ENCODE assay signal across 1 cellular context in the genomic region with DNA sequence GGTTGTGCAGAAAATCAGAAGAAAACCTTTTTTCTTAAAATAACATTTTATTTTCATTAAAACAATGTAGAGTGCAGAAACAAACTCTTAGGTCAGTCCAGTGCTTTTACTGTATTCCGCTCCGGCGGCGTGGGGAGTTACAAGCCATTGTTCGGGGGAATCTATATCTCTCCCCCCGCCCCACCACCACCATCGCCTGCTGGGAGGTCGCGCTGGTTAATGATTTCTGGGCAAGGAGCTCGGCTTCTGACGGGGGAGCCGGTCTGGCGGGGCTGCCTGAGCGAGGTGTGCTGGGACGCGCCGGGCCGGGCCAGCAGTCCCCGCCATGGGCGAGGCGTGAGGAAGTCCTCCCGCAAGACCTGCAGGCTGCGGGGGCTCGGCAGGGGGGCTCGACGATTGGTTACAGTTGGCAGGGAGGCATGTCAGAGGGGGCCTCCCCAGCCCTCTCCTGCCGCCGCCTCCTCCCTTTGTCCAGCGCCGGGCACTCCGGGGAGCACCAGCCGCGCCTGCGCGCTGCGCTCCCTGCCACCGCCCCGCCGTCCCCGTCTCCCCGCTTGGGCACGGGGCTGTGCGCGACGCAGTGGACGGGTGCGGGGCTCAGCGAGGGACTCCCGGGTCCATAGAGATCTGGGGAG.
TF ChIP-seq lines count a peak whose summit lies in the region.

No MANE protein-coding gene starts in this region.

TF ChIP-seq in HepG2, 621 proteins besides CTCF, POLR2A, EP300 and RAD21 (continued from another document and continues in another):
- TF ChIP-seq ZNF850 (CRISPR knock-in tag; conservative IDR thresholded peaks at IDR 0.05) (0 out of 2 replicates have a peak, but pooled peaks have one; percentile 86), HNRNPLL (IDR thresholded peaks at IDR 0.05; ENCODE audit: low read depth, low read length, poor library complexity, severe bottlenecking) (no peak), IKZF4 (CRISPR knock-in tag; IDR thresholded peaks at IDR 0.05; ENCODE audit: borderline replicate concordance, low read depth, not compliant biosample characterization) (peak; percentile 57), ZNF160 (CRISPR knock-in tag; IDR thresholded peaks at IDR 0.05) (peak; percentile 76; the same call in 1 of the 2 replicates), DR1 (CRISPR knock-in tag; IDR thresholded peaks at IDR 0.05) (peak; percentile 21; the same call in 1 of the 2 replicates), NFRKB (IDR thresholded peaks at IDR 0.05) (no peak), ZNF543 (CRISPR knock-in tag; IDR thresholded peaks at IDR 0.05) (no peak), ZNF121 (CRISPR knock-in tag; IDR thresholded peaks at IDR 0.05) (no peak), KLF16 (CRISPR knock-in tag; IDR thresholded peaks at IDR 0.05) (no peak), SOX5 (CRISPR knock-in tag; IDR thresholded peaks at IDR 0.05; ENCODE audit: borderline replicate concordance) (peak; percentile 80; the same call in 1 of the 2 replicates), KLF6 (CRISPR knock-in tag; IDR thresholded peaks at IDR 0.05) (0 out of 2 replicates have a peak, but pooled peaks have one; percentile 7), ZBTB38 (CRISPR knock-in tag; IDR thresholded peaks at IDR 0.05) (no peak), SPEN (CRISPR knock-in tag; IDR thresholded peaks at IDR 0.05; ENCODE audit: low read depth) (no peak), ZNF367 (CRISPR knock-in tag; IDR thresholded peaks at IDR 0.05; ENCODE audit: borderline replicate concordance) (no peak), EED (CRISPR knock-in tag; IDR thresholded peaks at IDR 0.05) (peak; percentile 28; the same call in 1 of the 2 replicates), ZFP37 (CRISPR knock-in tag; IDR thresholded peaks at IDR 0.05; ENCODE audit: borderline replicate concordance) (no peak), ISL2 (CRISPR knock-in tag; IDR thresholded peaks at IDR 0.05) (no peak), ZEB1 (IDR thresholded peaks at IDR 0.05; ENCODE audit: insufficient replicate concordance, low read depth) (no peak), ZNF263 (CRISPR knock-in tag; IDR thresholded peaks at IDR 0.05) (peak; percentile 98), ZNF556 (CRISPR knock-in tag; IDR thresholded peaks at IDR 0.05; ENCODE audit: borderline replicate concordance) (peak; percentile 20; the same call in 1 of the 2 replicates), ZNF558 (CRISPR knock-in tag; IDR thresholded peaks at IDR 0.05; ENCODE audit: borderline replicate concordance) (0 out of 2 replicates have a peak, but pooled peaks have one; percentile 43), ZFY (CRISPR knock-in tag; IDR thresholded peaks at IDR 0.05) (no peak), AHR (CRISPR knock-in tag; IDR thresholded peaks at IDR 0.05) (peak; percentile 45; the same call in 1 of the 2 replicates), NFE2L2 (IDR thresholded peaks at IDR 0.05; ENCODE audit: low read length) (no peak), ZNF138 (CRISPR knock-in tag; IDR thresholded peaks at IDR 0.05; ENCODE audit: low read depth) (0 out of 2 replicates have a peak, but pooled peaks have one; percentile 34), FOXC1 (CRISPR knock-in tag; IDR thresholded peaks at IDR 0.05; ENCODE audit: borderline replicate concordance) (0 out of 2 replicates have a peak, but pooled peaks have one; percentile 70)
- TF ChIP-seq, protein P1, sequence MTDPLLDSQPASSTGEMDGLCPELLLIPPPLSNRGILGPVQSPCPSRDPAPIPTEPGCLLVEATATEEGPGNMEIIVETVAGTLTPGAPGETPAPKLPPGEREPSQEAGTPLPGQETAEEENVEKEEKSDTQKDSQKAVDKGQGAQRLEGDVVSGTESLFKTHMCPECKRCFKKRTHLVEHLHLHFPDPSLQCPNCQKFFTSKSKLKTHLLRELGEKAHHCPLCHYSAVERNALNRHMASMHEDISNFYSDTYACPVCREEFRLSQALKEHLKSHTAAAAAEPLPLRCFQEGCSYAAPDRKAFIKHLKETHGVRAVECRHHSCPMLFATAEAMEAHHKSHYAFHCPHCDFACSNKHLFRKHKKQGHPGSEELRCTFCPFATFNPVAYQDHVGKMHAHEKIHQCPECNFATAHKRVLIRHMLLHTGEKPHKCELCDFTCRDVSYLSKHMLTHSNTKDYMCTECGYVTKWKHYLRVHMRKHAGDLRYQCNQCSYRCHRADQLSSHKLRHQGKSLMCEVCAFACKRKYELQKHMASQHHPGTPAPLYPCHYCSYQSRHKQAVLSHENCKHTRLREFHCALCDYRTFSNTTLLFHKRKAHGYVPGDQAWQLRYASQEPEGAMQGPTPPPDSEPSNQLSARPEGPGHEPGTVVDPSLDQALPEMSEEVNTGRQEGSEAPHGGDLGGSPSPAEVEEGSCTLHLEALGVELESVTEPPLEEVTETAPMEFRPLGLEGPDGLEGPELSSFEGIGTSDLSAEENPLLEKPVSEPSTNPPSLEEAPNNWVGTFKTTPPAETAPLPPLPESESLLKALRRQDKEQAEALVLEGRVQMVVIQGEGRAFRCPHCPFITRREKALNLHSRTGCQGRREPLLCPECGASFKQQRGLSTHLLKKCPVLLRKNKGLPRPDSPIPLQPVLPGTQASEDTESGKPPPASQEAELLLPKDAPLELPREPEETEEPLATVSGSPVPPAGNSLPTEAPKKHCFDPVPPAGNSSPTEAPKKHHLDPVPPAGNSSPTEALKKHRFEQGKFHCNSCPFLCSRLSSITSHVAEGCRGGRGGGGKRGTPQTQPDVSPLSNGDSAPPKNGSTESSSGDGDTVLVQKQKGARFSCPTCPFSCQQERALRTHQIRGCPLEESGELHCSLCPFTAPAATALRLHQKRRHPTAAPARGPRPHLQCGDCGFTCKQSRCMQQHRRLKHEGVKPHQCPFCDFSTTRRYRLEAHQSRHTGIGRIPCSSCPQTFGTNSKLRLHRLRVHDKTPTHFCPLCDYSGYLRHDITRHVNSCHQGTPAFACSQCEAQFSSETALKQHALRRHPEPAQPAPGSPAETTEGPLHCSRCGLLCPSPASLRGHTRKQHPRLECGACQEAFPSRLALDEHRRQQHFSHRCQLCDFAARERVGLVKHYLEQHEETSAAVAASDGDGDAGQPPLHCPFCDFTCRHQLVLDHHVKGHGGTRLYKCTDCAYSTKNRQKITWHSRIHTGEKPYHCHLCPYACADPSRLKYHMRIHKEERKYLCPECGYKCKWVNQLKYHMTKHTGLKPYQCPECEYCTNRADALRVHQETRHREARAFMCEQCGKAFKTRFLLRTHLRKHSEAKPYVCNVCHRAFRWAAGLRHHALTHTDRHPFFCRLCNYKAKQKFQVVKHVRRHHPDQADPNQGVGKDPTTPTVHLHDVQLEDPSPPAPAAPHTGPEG (CRISPR knock-in tag; IDR thresholded peaks at IDR 0.05): peak; percentile 33; the same call in 1 of the 2 replicates
- TF ChIP-seq, protein P2, sequence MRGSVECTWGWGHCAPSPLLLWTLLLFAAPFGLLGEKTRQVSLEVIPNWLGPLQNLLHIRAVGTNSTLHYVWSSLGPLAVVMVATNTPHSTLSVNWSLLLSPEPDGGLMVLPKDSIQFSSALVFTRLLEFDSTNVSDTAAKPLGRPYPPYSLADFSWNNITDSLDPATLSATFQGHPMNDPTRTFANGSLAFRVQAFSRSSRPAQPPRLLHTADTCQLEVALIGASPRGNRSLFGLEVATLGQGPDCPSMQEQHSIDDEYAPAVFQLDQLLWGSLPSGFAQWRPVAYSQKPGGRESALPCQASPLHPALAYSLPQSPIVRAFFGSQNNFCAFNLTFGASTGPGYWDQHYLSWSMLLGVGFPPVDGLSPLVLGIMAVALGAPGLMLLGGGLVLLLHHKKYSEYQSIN (CRISPR knock-in tag; IDR thresholded peaks at IDR 0.05; ENCODE audit: borderline replicate concordance): no peak
- TF ChIP-seq, protein P3, sequence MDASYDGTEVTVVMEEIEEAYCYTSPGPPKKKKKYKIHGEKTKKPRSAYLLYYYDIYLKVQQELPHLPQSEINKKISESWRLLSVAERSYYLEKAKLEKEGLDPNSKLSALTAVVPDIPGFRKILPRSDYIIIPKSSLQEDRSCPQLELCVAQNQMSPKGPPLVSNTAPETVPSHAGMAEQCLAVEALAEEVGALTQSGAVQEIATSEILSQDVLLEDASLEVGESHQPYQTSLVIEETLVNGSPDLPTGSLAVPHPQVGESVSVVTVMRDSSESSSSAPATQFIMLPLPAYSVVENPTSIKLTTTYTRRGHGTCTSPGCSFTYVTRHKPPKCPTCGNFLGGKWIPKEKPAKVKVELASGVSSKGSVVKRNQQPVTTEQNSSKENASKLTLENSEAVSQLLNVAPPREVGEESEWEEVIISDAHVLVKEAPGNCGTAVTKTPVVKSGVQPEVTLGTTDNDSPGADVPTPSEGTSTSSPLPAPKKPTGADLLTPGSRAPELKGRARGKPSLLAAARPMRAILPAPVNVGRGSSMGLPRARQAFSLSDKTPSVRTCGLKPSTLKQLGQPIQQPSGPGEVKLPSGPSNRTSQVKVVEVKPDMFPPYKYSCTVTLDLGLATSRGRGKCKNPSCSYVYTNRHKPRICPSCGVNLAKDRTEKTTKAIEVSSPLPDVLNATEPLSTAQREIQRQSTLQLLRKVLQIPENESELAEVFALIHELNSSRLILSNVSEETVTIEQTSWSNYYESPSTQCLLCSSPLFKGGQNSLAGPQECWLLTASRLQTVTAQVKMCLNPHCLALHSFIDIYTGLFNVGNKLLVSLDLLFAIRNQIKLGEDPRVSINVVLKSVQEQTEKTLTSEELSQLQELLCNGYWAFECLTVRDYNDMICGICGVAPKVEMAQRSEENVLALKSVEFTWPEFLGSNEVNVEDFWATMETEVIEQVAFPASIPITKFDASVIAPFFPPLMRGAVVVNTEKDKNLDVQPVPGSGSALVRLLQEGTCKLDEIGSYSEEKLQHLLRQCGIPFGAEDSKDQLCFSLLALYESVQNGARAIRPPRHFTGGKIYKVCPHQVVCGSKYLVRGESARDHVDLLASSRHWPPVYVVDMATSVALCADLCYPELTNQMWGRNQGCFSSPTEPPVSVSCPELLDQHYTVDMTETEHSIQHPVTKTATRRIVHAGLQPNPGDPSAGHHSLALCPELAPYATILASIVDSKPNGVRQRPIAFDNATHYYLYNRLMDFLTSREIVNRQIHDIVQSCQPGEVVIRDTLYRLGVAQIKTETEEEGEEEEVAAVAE (CRISPR knock-in tag; IDR thresholded peaks at IDR 0.05; ENCODE audit: borderline replicate concordance): no peak
- TF ChIP-seq, protein P4, sequence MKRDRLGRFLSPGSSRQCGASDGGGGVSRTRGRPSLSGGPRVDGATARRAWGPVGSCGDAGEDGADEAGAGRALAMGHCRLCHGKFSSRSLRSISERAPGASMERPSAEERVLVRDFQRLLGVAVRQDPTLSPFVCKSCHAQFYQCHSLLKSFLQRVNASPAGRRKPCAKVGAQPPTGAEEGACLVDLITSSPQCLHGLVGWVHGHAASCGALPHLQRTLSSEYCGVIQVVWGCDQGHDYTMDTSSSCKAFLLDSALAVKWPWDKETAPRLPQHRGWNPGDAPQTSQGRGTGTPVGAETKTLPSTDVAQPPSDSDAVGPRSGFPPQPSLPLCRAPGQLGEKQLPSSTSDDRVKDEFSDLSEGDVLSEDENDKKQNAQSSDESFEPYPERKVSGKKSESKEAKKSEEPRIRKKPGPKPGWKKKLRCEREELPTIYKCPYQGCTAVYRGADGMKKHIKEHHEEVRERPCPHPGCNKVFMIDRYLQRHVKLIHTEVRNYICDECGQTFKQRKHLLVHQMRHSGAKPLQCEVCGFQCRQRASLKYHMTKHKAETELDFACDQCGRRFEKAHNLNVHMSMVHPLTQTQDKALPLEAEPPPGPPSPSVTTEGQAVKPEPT (CRISPR knock-in tag; IDR thresholded peaks at IDR 0.05; ENCODE audit: low read depth): 0 out of 2 replicates have a peak, but pooled peaks have one; percentile 26
- TF ChIP-seq, protein P5, sequence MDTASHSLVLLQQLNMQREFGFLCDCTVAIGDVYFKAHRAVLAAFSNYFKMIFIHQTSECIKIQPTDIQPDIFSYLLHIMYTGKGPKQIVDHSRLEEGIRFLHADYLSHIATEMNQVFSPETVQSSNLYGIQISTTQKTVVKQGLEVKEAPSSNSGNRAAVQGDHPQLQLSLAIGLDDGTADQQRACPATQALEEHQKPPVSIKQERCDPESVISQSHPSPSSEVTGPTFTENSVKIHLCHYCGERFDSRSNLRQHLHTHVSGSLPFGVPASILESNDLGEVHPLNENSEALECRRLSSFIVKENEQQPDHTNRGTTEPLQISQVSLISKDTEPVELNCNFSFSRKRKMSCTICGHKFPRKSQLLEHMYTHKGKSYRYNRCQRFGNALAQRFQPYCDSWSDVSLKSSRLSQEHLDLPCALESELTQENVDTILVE (CRISPR knock-in tag; IDR thresholded peaks at IDR 0.05): no peak; the same call in 1 of the 2 replicates
- TF ChIP-seq, protein P6, sequence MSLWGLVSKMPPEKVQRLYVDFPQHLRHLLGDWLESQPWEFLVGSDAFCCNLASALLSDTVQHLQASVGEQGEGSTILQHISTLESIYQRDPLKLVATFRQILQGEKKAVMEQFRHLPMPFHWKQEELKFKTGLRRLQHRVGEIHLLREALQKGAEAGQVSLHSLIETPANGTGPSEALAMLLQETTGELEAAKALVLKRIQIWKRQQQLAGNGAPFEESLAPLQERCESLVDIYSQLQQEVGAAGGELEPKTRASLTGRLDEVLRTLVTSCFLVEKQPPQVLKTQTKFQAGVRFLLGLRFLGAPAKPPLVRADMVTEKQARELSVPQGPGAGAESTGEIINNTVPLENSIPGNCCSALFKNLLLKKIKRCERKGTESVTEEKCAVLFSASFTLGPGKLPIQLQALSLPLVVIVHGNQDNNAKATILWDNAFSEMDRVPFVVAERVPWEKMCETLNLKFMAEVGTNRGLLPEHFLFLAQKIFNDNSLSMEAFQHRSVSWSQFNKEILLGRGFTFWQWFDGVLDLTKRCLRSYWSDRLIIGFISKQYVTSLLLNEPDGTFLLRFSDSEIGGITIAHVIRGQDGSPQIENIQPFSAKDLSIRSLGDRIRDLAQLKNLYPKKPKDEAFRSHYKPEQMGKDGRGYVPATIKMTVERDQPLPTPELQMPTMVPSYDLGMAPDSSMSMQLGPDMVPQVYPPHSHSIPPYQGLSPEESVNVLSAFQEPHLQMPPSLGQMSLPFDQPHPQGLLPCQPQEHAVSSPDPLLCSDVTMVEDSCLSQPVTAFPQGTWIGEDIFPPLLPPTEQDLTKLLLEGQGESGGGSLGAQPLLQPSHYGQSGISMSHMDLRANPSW (CRISPR knock-in tag; IDR thresholded peaks at IDR 0.05; ENCODE audit: borderline replicate concordance): no peak
- TF ChIP-seq, protein P7, sequence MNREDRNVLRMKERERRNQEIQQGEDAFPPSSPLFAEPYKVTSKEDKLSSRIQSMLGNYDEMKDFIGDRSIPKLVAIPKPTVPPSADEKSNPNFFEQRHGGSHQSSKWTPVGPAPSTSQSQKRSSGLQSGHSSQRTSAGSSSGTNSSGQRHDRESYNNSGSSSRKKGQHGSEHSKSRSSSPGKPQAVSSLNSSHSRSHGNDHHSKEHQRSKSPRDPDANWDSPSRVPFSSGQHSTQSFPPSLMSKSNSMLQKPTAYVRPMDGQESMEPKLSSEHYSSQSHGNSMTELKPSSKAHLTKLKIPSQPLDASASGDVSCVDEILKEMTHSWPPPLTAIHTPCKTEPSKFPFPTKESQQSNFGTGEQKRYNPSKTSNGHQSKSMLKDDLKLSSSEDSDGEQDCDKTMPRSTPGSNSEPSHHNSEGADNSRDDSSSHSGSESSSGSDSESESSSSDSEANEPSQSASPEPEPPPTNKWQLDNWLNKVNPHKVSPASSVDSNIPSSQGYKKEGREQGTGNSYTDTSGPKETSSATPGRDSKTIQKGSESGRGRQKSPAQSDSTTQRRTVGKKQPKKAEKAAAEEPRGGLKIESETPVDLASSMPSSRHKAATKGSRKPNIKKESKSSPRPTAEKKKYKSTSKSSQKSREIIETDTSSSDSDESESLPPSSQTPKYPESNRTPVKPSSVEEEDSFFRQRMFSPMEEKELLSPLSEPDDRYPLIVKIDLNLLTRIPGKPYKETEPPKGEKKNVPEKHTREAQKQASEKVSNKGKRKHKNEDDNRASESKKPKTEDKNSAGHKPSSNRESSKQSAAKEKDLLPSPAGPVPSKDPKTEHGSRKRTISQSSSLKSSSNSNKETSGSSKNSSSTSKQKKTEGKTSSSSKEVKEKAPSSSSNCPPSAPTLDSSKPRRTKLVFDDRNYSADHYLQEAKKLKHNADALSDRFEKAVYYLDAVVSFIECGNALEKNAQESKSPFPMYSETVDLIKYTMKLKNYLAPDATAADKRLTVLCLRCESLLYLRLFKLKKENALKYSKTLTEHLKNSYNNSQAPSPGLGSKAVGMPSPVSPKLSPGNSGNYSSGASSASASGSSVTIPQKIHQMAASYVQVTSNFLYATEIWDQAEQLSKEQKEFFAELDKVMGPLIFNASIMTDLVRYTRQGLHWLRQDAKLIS (CRISPR knock-in tag; IDR thresholded peaks at IDR 0.05): no peak
